ENCODE assay signal across 22 cellular contexts in genomic region chr12:29732211-29732992, GRCh38. TPM values are rescaled to one million over a fixed set of nuclear protein-coding genes. Genes with fewer than 3 reads are reported as not detected.
DNase-seq lines count a peak whose midpoint lies in the region; ATAC-seq and TF ChIP-seq lines count a peak whose summit lies in the region.
"Had no signal": no experiment of that assay in that cellular context is flagged by ENCODE, and none has a peak within 500 bp of the region (broad histone marks: within the 10 kb centered on the region; RNA-seq: fewer than 3 reads in every experiment).

No MANE protein-coding gene starts in this region.

- H3K27ac ChIP-seq in heart right ventricle (peak overlapping the region in 6 of 10 donors; percentile 0 to 63 (median 18)), right cardiac atrium (ENCODE audit: low read length) (no peak overlapping the region), subcutaneous abdominal adipose tissue (ENCODE audit: low read depth, low read length) (peak overlapping the region; percentile 12)
- H3K27ac ChIP-seq: vagina had no signal

- H3K27ac Mint-ChIP-seq in activated CD4-positive, alpha-beta T cell treated with anti-CD3 and anti-CD28 coated beads, Interleukin-2, amount 10 ng/mL, durations not matched to agents 7 days and 5 days = no peak overlapping the region
- H3K27ac Mint-ChIP-seq: activated naive CD8-positive, alpha-beta T cell treated with anti-CD3 and anti-CD28 coated beads, Interleukin-2, amount 50 U/mL, for 24 hours; CD4-positive, CD25-positive, alpha-beta regulatory T cell had no signal

- H3K4me1 ChIP-seq in heart right ventricle (peaks cover 24 to 92% (median 78%) of the 10 kb centered on the region in 9 donors), right cardiac atrium (ENCODE audit: control insufficient read depth, insufficient read depth, low read length) (peaks cover 8% of the 10 kb centered on the region), subcutaneous abdominal adipose tissue (ENCODE audit: control insufficient read depth in 5 of 5, insufficient read depth in 5 of 5, low read length in 5 of 5) (peaks cover 4 to 53% (median 42%) of the 10 kb centered on the region in 5 donors)

- CTCF ChIA-PET in activated CD4-positive, alpha-beta T cell treated with anti-CD3 and anti-CD28 coated beads, Interleukin-2, amount 10 ng/mL, durations not matched to agents 7 days and 5 days (lab: Charles Lee) = interaction anchor here (0.6 kb wide), 1 partner anchor 1684 kb away, joined by 3 read pairs; no protein-coding TSS in a partner anchor

- H3K36me3 ChIP-seq in heart right ventricle (peaks cover 0 to 13% (median 0%) of the 10 kb centered on the region in 9 donors), subcutaneous abdominal adipose tissue (ENCODE audit: control insufficient read depth in 5 of 5, insufficient read depth in 5 of 5, low read length in 5 of 5) (peaks cover 0 to 7% (median 0%) of the 10 kb centered on the region in 5 donors)
- H3K36me3 ChIP-seq: esophagus squamous epithelium, vagina had no signal

- no peak overlapping the region for H3K9ac ChIP-seq in subcutaneous abdominal adipose tissue (ENCODE audit: low read length in 5 of 5)

- POLR2A ChIA-PET in activated CD4-positive, alpha-beta T cell treated with anti-CD3 and anti-CD28 coated beads, Interleukin-2, amount 10 ng/mL, durations not matched to agents 7 days and 5 days (lab: Charles Lee) = no interaction called here

- H3K4me3 ChIP-seq in heart right ventricle (no peak overlapping the region), astrocyte of the spinal cord (ENCODE audit: low read depth, low read length) (no peak overlapping the region), right cardiac atrium (ENCODE audit: low read length) (no peak overlapping the region), subcutaneous abdominal adipose tissue (ENCODE audit: low read depth in 1 of 5, low read length in 5 of 5) (no peak overlapping the region)
- H3K4me3 ChIP-seq: esophagus squamous epithelium, skin epidermis, vagina had no signal

- TF ChIP-seq CTCF in heart right ventricle (IDR thresholded peaks at IDR 0.05) (no peak), astrocyte of the spinal cord (IDR thresholded peaks at IDR 0.05; ENCODE audit: low read depth, low read length) (no peak)

- H3K4me1 Mint-ChIP-seq in activated CD4-positive, alpha-beta T cell treated with anti-CD3 and anti-CD28 coated beads, Interleukin-2, amount 10 ng/mL, durations not matched to agents 7 days and 5 days = no peaks in the 10 kb centered on the region
- H3K4me1 Mint-ChIP-seq: CD4-positive, CD25-positive, alpha-beta regulatory T cell had no signal

- no peaks in the 10 kb centered on the region for H3K9me3 Mint-ChIP-seq in activated CD4-positive, alpha-beta T cell treated with anti-CD3 and anti-CD28 coated beads, Interleukin-2, amount 10 ng/mL, durations not matched to agents 7 days and 5 days
- H3K9me3 Mint-ChIP-seq: activated naive CD8-positive, alpha-beta T cell treated with anti-CD3 and anti-CD28 coated beads, Interleukin-2, amount 50 U/mL, for 24 hours; CD4-positive, CD25-positive, alpha-beta regulatory T cell had no signal

- no peaks in the 10 kb centered on the region for H3K36me3 Mint-ChIP-seq in activated CD4-positive, alpha-beta T cell treated with anti-CD3 and anti-CD28 coated beads, Interleukin-2, amount 10 ng/mL, durations not matched to agents 7 days and 5 days (ENCODE audit: low read depth)
- H3K36me3 Mint-ChIP-seq: CD4-positive, CD25-positive, alpha-beta regulatory T cell had no signal

- DNase-seq in heart right ventricle (no peak), Right ventricle myocardium superior (no peak), astrocyte of the spinal cord (ENCODE audit: low read depth, low spot score) (peak; percentile 35), right cardiac atrium (no peak), pons (ENCODE audit: low spot score) (no peak)
- no peak for DNase-seq in activated CD4-positive, alpha-beta T cell treated with anti-CD3 and anti-CD28 coated beads, Interleukin-2, amount 10 ng/mL, durations not matched to agents 7 days and 5 days
- DNase-seq in stimulated activated naive CD4-positive, alpha-beta T cell treated with Interleukin-2 at 50 U/mL for 16 hours (lab: John Stamatoyannopoulos, UW) = no peak
- DNase-seq: ACHN; activated effector memory CD4-positive, alpha-beta T cell treated with Interleukin-2 at 50 U/mL for 16 hours; activated naive CD8-positive, alpha-beta T cell treated with anti-CD3 and anti-CD28 coated beads, Interleukin-2, amount 50 U/mL, for 24 hours; central memory CD4-positive, alpha-beta T cell; effector CD4-positive, alpha-beta T cell; esophagus squamous epithelium; MV-4-11; NCI-H2029 treated with DMSO at 0.1 percent for 48 hours; NCI-H510A; RPMI8226; stimulated activated CD4-positive, alpha-beta T cell treated with anti-CD3 and anti-CD28 coated beads, Interleukin-4, amount 100 ng/mL, for 1 hour had no signal

- intact Hi-C loops in heart right ventricle (cut with DNase I) = loop anchor here in 1 of 10 donors (10.0 kb wide), 1 partner anchor 178 kb away; no protein-coding TSS in a partner anchor
- intact Hi-C loops in Right ventricle myocardium superior (cut with DNase I) = loop anchor here (10.0 kb wide), 1 partner anchor 178 kb away; no protein-coding TSS in a partner anchor
- intact Hi-C loops in right cardiac atrium (cut with DNase I) = no loop called here

- ATAC-seq in heart right ventricle (peak in 2 of 8 donors; percentile 6 to 48), Right ventricle myocardium superior (ENCODE audit: poor library complexity) (no peak), right cardiac atrium (peak; percentile 5 to 19)
- ATAC-seq: activated naive CD8-positive, alpha-beta T cell treated with anti-CD3 and anti-CD28 coated beads, Interleukin-2, amount 50 U/mL, for 24 hours had no signal

- no peaks in the 10 kb centered on the region for H3K27me3 ChIP-seq in heart right ventricle
- no peaks in the 10 kb centered on the region for H3K27me3 ChIP-seq in right cardiac atrium (ENCODE audit: control insufficient read depth, insufficient read depth)
- no peaks in the 10 kb centered on the region for H3K27me3 ChIP-seq in subcutaneous abdominal adipose tissue (ENCODE audit: control insufficient read depth in 5 of 5, insufficient read depth in 4 of 5, low read length in 5 of 5)
- H3K27me3 ChIP-seq: esophagus squamous epithelium, vagina had no signal

- in situ Hi-C loops in astrocyte of the spinal cord (cut with HindIII; ENCODE audit: low sequenced_read_pairs) = no loop called here

- no peaks in the 10 kb centered on the region for H3K9me3 ChIP-seq in heart right ventricle
- no peaks in the 10 kb centered on the region for H3K9me3 ChIP-seq in right cardiac atrium (ENCODE audit: control insufficient read depth, low read length)
- no peaks in the 10 kb centered on the region for H3K9me3 ChIP-seq in subcutaneous abdominal adipose tissue (ENCODE audit: control insufficient read depth in 5 of 5, low read length in 5 of 5)
- H3K9me3 ChIP-seq: esophagus squamous epithelium, vagina had no signal

- no peaks in the 10 kb centered on the region for H3K27me3 Mint-ChIP-seq in activated CD4-positive, alpha-beta T cell treated with anti-CD3 and anti-CD28 coated beads, Interleukin-2, amount 10 ng/mL, durations not matched to agents 7 days and 5 days
- H3K27me3 Mint-ChIP-seq: CD4-positive, CD25-positive, alpha-beta regulatory T cell had no signal

- no peak overlapping the region for H3K4me3 Mint-ChIP-seq in activated CD4-positive, alpha-beta T cell treated with anti-CD3 and anti-CD28 coated beads, Interleukin-2, amount 10 ng/mL, durations not matched to agents 7 days and 5 days
- H3K4me3 Mint-ChIP-seq: activated naive CD8-positive, alpha-beta T cell treated with anti-CD3 and anti-CD28 coated beads, Interleukin-2, amount 50 U/mL, for 24 hours; CD4-positive, CD25-positive, alpha-beta regulatory T cell had no signal

- WGBS in heart right ventricle, 2 donors = 69 to 76% methylated on average over 5 of the region's 5 CpGs
- WGBS in right cardiac atrium = 80% methylated on average over 5 of the region's 5 CpGs

RNA-seq across cellular contexts. Expression of gene TMTC1, which starts 51.3 kb away (rescaled TPM):
- total RNA-seq in heart right ventricle (10 to 100 TPM; 16.4 to 54.2 (median 23.9) TPM), Right ventricle myocardium superior (29.1 TPM), right cardiac atrium (10 to 100 TPM; 44.4 to 57.8 (median 53.5) TPM)
- polyA plus RNA-seq in heart right ventricle (10 to 100 TPM in 1 of 2 donors, 1 to 10 TPM in 1; 9.6 to 16.3 TPM), right cardiac atrium (17.9 TPM)
- not detected for total RNA-seq in activated CD4-positive, alpha-beta T cell treated with anti-CD3 and anti-CD28 coated beads, Interleukin-2, amount 10 ng/mL, durations not matched to agents 7 days and 5 days
- total RNA-seq: CD4-positive, CD25-positive, alpha-beta regulatory T cell had no signal
- polyA plus RNA-seq: CD4-positive, CD25-positive, alpha-beta regulatory T cell had no signal

Comparison
In these comparisons a context has a peak if more than half of its experiments do, and no peak if none do; other contexts are left out.
1. RNA of gene TMTC1, which starts 51.3 kb away (total RNA-seq): 44.4 to 57.8 TPM in right cardiac atrium, 29.1 TPM in Right ventricle myocardium superior (single experiment) and 16.4 to 54.2 TPM in heart right ventricle; not detected in activated CD4-positive, alpha-beta T cell treated with anti-CD3 and anti-CD28 coated beads, Interleukin-2, amount 10 ng/mL, durations not matched to agents 7 days and 5 days; every median in the first group is over 10 times any median in the second.